In genomic region chr2:176817061-176817565, GRCh38 we compare ENCODE assay signal across 9 cellular contexts.
DNase-seq lines count a peak whose midpoint lies in the region; ATAC-seq and TF ChIP-seq lines count a peak whose summit lies in the region.
"Had no signal": no experiment of that assay in that cellular context is flagged by ENCODE, and none has a peak within 500 bp of the region (broad histone marks: within the 10 kb centered on the region; RNA-seq: fewer than 3 reads in every experiment).

No MANE protein-coding gene starts in this region.

- no peaks in the 10 kb centered on the region for H3K36me3 ChIP-seq in brain microvascular endothelial cell (replicated peaks)

- DNase-seq in activated CD8-positive, alpha-beta memory T cell treated with anti-CD3 and anti-CD28 coated beads for 24 hours, result peak; percentile 67
- DNase-seq in activated CD8-positive, alpha-beta memory T cell treated with anti-CD3 and anti-CD28 coated beads, Interleukin-2, amount 50 U/mL, for 4 hours, result no peak
- peak; percentile 15 for DNase-seq in NCI-H2081 treated with DMSO at 0.1 percent for 48 hours (lab: John Stamatoyannopoulos, UW)
- no peak for DNase-seq in brain microvascular endothelial cell
- no peak for DNase-seq in stimulated activated effector memory CD8-positive, alpha-beta T cell treated with anti-CD3 and anti-CD28 coated beads, Interleukin-12 subunit alpha, Interleukin-12 subunit beta, amount 100 ng/mL, for 72 hours (ENCODE audit: low spot score in 2 of 2)
- no peak for DNase-seq in CD1c-positive myeloid dendritic cell (ENCODE audit: extremely low spot score)
- DNase-seq in CD14-positive monocyte (ENCODE audit: low spot score), result no peak
- DNase-seq: activated CD4-positive, alpha-beta T cell treated with anti-CD3 and anti-CD28 coated beads for 1 hour had no signal

- H3K9me3 Mint-ChIP-seq in stimulated activated effector memory CD8-positive, alpha-beta T cell treated with anti-CD3 and anti-CD28 coated beads, Interleukin-12 subunit alpha, Interleukin-12 subunit beta, amount 100 ng/mL, for 72 hours, result no peaks in the 10 kb centered on the region
- no peaks in the 10 kb centered on the region for H3K9me3 Mint-ChIP-seq in CD14-positive monocyte

- no peaks in the 10 kb centered on the region for H3K27me3 ChIP-seq in brain microvascular endothelial cell (replicated peaks)

- in situ Hi-C loops in brain microvascular endothelial cell (cut with HindIII; ENCODE audit: low pct_ligation_motif_present, low sequenced_read_pairs), result no loop called here

- H3K4me3 ChIP-seq in brain microvascular endothelial cell (ENCODE audit: low read depth, low read length), result no peak overlapping the region

- no peak overlapping the region for H3K27ac ChIP-seq in brain microvascular endothelial cell

- intact Hi-C loops in CD14-positive monocyte (cut with micrococcal nuclease), result no loop called here

- no peak overlapping the region for H3K27ac Mint-ChIP-seq in stimulated activated effector memory CD8-positive, alpha-beta T cell treated with anti-CD3 and anti-CD28 coated beads, Interleukin-12 subunit alpha, Interleukin-12 subunit beta, amount 100 ng/mL, for 72 hours
- no peak overlapping the region for H3K27ac Mint-ChIP-seq in CD14-positive monocyte

- H3K27me3 Mint-ChIP-seq in CD14-positive monocyte (ENCODE audit: low read depth in 3 of 3), result peaks cover 0 to 2% (median 0%) of the 10 kb centered on the region in 3 donors

- no peak overlapping the region for H3K4me3 Mint-ChIP-seq in stimulated activated effector memory CD8-positive, alpha-beta T cell treated with anti-CD3 and anti-CD28 coated beads, Interleukin-12 subunit alpha, Interleukin-12 subunit beta, amount 100 ng/mL, for 72 hours
- no peak overlapping the region for H3K4me3 Mint-ChIP-seq in CD14-positive monocyte

- TF ChIP-seq CTCF in brain microvascular endothelial cell (IDR thresholded peaks at IDR 0.05; ENCODE audit: low read depth, low read length, missing control alignments) (peak; percentile 18), CD14-positive monocyte (IDR thresholded peaks at IDR 0.05) (no peak)

- peak; percentile 24 for ATAC-seq in stimulated activated effector memory CD8-positive, alpha-beta T cell treated with anti-CD3 and anti-CD28 coated beads, Interleukin-12 subunit alpha, Interleukin-12 subunit beta, amount 100 ng/mL, for 72 hours
- no peak for ATAC-seq in HG02852 (IDR thresholded peaks at IDR 0.05; ENCODE audit: unreplicated experiment)

- peaks cover 10% of the 10 kb centered on the region for H3K4me1 Mint-ChIP-seq in stimulated activated effector memory CD8-positive, alpha-beta T cell treated with anti-CD3 and anti-CD28 coated beads, Interleukin-12 subunit alpha, Interleukin-12 subunit beta, amount 100 ng/mL, for 72 hours
- H3K4me1 Mint-ChIP-seq in CD14-positive monocyte, result peaks cover 2% of the 10 kb centered on the region

- no peaks in the 10 kb centered on the region for H3K36me3 Mint-ChIP-seq in stimulated activated effector memory CD8-positive, alpha-beta T cell treated with anti-CD3 and anti-CD28 coated beads, Interleukin-12 subunit alpha, Interleukin-12 subunit beta, amount 100 ng/mL, for 72 hours
- no peaks in the 10 kb centered on the region for H3K36me3 Mint-ChIP-seq in CD14-positive monocyte

Comparison
In these comparisons a context has a peak if more than half of its experiments do, and no peak if none do; other contexts are left out.
1. DNase-seq: peak in activated CD8-positive, alpha-beta memory T cell treated with anti-CD3 and anti-CD28 coated beads for 24 hours (single experiment) and NCI-H2081 treated with DMSO at 0.1 percent for 48 hours (single experiment); none in activated CD8-positive, alpha-beta memory T cell treated with anti-CD3 and anti-CD28 coated beads, Interleukin-2, amount 50 U/mL, for 4 hours (single experiment), brain microvascular endothelial cell (single experiment), stimulated activated effector memory CD8-positive, alpha-beta T cell treated with anti-CD3 and anti-CD28 coated beads, Interleukin-12 subunit alpha, Interleukin-12 subunit beta, amount 100 ng/mL, for 72 hours (0 of 2), CD1c-positive myeloid dendritic cell (single experiment) and CD14-positive monocyte (single experiment).